ENCODE assay signal across 8 cellular contexts in the genomic region with DNA sequence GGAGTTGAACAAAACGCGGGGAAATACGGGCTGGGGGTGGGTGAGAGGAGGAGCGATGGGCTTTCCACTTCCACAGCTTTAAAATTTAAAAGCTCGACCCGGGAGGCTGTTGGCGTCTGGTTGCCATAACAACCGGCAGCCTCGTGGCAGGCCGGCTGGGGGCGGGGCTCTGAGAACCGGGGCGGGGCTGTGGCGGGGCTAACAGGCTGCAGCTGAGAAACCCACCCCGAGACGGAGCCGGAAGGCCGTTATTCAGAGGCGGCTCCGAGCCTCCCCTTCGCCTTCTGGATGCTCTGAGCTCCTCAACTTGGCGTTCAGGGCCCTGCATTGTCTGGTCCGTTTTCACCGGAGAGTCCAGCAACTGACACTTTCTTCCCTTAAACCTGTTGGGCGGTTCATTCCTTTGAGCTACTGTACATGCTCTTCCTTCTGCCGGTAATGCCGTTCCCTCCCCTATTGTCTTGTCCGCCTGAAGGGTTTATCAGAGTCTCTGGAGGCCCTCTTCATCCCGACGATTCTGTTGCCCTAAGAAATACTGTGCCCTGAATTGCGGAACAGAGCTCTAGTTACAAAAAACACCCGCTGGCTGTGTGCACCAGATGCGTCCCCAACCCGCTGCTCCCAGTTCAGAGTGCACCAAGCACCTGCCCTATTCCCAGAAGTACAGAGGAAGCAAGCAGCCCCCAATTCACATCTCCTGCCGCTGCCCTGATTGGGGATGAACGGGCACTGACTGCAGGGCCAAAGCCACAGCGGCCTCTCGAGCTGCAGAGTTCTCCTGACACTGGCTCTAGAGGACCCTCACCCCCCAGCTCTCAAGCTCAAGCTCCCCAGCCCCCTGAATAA. TPM values are rescaled to one million over a fixed set of nuclear protein-coding genes. Genes with fewer than 3 reads are reported as not detected.
DNase-seq lines count a peak whose midpoint lies in the region; ATAC-seq lines count a peak whose summit lies in the region.

No MANE protein-coding gene starts in this region.

- H3K27ac ChIP-seq in KOPT-K1 (ENCODE audit: low read depth, low read length, poor library complexity, severe bottlenecking) (peak overlapping the region; percentile 77), SJCRH30 (no peak overlapping the region)

- H3K36me3 ChIP-seq in KOPT-K1 (ENCODE audit: insufficient read depth, low read length) (peaks cover 7% of the 10 kb centered on the region; the same call in 1 of the 2 replicates), SJCRH30 (peaks cover 4% of the 10 kb centered on the region; the same call in 1 of the 2 replicates)

- H3K4me3 ChIP-seq in SJCRH30 = peak overlapping the region; percentile 79

- H3K27me3 ChIP-seq in SJCRH30 = no peaks in the 10 kb centered on the region

- peaks cover 3% of the 10 kb centered on the region; the same call in 1 of the 2 replicates for H3K4me1 ChIP-seq in SJCRH30

- peak; percentile 80 for DNase-seq in ELF-1 (ENCODE audit: low read depth, low spot score)
- peak; percentile 86 to 90 for DNase-seq in SJCRH30
- peak; percentile 92 for DNase-seq in activated naive CD4-positive, alpha-beta T cell treated with Interleukin-2 at 50 U/mL for 16 hours
- DNase-seq in germinal center (ENCODE audit: low spot score) = peak; percentile 94
- peak; percentile 28 to 91 (median 76) for DNase-seq in nucleus accumbens (lab: John Stamatoyannopoulos, UW)
- peak; percentile 74 for DNase-seq in superior temporal gyrus (ENCODE audit: extremely low spot score)

- H3K9me3 ChIP-seq in KOPT-K1 (ENCODE audit: insufficient read depth, low read length, poor library complexity, severe bottlenecking) (no peaks in the 10 kb centered on the region), SJCRH30 (replicated peaks) (no peaks in the 10 kb centered on the region)

- peak; percentile 59 for ATAC-seq in GM21786 (IDR thresholded peaks at IDR 0.05; ENCODE audit: unreplicated experiment)

RNA-seq across cellular contexts. Expression of gene DNAAF8, which starts 0.6 kb away (rescaled TPM):
- total RNA-seq in SJCRH30 (2014; rRNA removed; shearing (Covaris generic)) = 0.06 and 0.25 TPM in 2 replicates

RNA-seq across cellular contexts. Expression of gene ANKS3, which starts 0.9 kb away (rescaled TPM):
- total RNA-seq in SJCRH30 (2014; rRNA removed; shearing (Covaris generic)) = 10.0 and 10.9 TPM in 2 replicates

RNA-seq across cellular contexts. Expression of gene ZNF500, which starts 32.0 kb away (rescaled TPM):
- total RNA-seq in SJCRH30 (2014; rRNA removed; shearing (Covaris generic)) = 7.6 and 7.8 TPM in 2 replicates

RNA-seq across cellular contexts. Expression of gene NUDT16L1, which starts 41.6 kb away (rescaled TPM):
- 22.3 and 23.6 TPM in 2 replicates for total RNA-seq in SJCRH30 (2014; rRNA removed; shearing (Covaris generic))

RNA-seq across cellular contexts. Expression of gene SEPTIN12, which starts 53.2 kb away (rescaled TPM):
- not detected in 2 replicates for total RNA-seq in SJCRH30 (2014; rRNA removed; shearing (Covaris generic))
